14 cellular contexts compared by ENCODE assay signal in the genomic region with DNA sequence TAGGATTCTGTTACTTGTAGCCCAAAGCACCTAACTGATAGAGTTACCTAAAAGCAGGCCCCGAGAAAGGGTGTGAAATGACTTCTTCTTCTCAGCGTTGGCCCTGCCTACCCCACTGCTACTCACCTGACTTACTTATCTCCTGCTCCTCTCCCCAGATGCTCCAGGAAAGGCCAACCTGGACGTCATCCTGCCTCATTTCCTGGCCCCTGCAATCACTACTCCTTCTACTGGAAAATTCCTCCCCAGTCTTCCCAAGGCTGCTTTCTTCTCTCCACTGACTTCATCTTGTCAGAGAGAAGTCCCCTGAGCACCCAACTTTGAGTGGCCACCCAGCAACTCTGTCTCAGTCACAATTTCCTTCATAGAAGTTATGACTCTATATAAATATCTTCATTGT.
A peak's percentile ranks its signal among the peaks of the same experiment; 100 is the strongest.
DNase-seq lines count a peak whose midpoint lies in the region; FAIRE-seq and TF ChIP-seq lines count a peak whose summit lies in the region.
"Had no signal": no experiment of that assay in that cellular context is flagged by ENCODE, and none has a peak within 500 bp of the region (broad histone marks: within the 10 kb centered on the region; RNA-seq: fewer than 3 reads in every experiment).

No MANE protein-coding gene starts in this region.

- H3K9me3 Mint-ChIP-seq in chondrocyte (ENCODE audit: low read depth) (no peaks in the 10 kb centered on the region), nephron progenitor cell (no peaks in the 10 kb centered on the region)
- H3K9me3 Mint-ChIP-seq in T-helper 2 cell treated with Interferon-gamma antibody and Interleukin-4, amounts not matched to agents 5 μg/mL and 100 μg/mL, for 36 hours, result no peaks in the 10 kb centered on the region
- H3K9me3 Mint-ChIP-seq: CD8-positive, alpha-beta memory T cell had no signal

- H3K4me3 ChIP-seq in fibroblast of pulmonary artery (replicated peaks; ENCODE audit: low read depth, low read length) (no peak overlapping the region), lower leg skin (ENCODE audit: low read depth, poor library complexity, severe bottlenecking) (no peak overlapping the region)
- H3K4me3 ChIP-seq: BLaER1 had no signal

- H3K4me3 Mint-ChIP-seq in chondrocyte (ENCODE audit: unreplicated experiment) (no peak overlapping the region), nephron progenitor cell (peak overlapping the region; percentile 73)
- no peak overlapping the region for H3K4me3 Mint-ChIP-seq in T-helper 2 cell treated with Interferon-gamma antibody and Interleukin-4, amounts not matched to agents 5 μg/mL and 100 μg/mL, for 36 hours
- H3K4me3 Mint-ChIP-seq: CD8-positive, alpha-beta memory T cell had no signal

- WGBS in lower leg skin, 2 donors, result 76 to 89% methylated on average over 3 of the region's 3 CpGs

- H3K27me3 Mint-ChIP-seq in chondrocyte (ENCODE audit: low read depth), result no peaks in the 10 kb centered on the region
- H3K27me3 Mint-ChIP-seq in nephron progenitor cell (ENCODE audit: low read depth, poor library complexity), result peaks cover 10% of the 10 kb centered on the region
- no peaks in the 10 kb centered on the region for H3K27me3 Mint-ChIP-seq in T-helper 2 cell treated with Interferon-gamma antibody and Interleukin-4, amounts not matched to agents 5 μg/mL and 100 μg/mL, for 36 hours (ENCODE audit: low read depth)

- H3K27ac Mint-ChIP-seq in chondrocyte (ENCODE audit: unreplicated experiment) (peak overlapping the region; percentile 46), nephron progenitor cell (no peak overlapping the region)
- no peak overlapping the region for H3K27ac Mint-ChIP-seq in T-helper 2 cell treated with Interferon-gamma antibody and Interleukin-4, amounts not matched to agents 5 μg/mL and 100 μg/mL, for 36 hours
- H3K27ac Mint-ChIP-seq: CD8-positive, alpha-beta memory T cell had no signal

- intact Hi-C loops in lower leg skin (cut with DNase I; ENCODE audit: low total_unique reads), result no loop called here

- FAIRE-seq in urothelium cell line (lab: Jason Lieb, UNC), result no peak
- FAIRE-seq: GM18507 had no signal

- H3K4me1 Mint-ChIP-seq in chondrocyte (ENCODE audit: low read depth), result peaks cover 66% of the 10 kb centered on the region
- peaks cover 85% of the 10 kb centered on the region for H3K4me1 Mint-ChIP-seq in nephron progenitor cell
- H3K4me1 Mint-ChIP-seq in T-helper 2 cell treated with Interferon-gamma antibody and Interleukin-4, amounts not matched to agents 5 μg/mL and 100 μg/mL, for 36 hours (ENCODE audit: low read depth), result peaks cover 47% of the 10 kb centered on the region

- no peak for TF ChIP-seq POLR2A in lower leg skin (IDR thresholded peaks at IDR 0.05)

- no peaks in the 10 kb centered on the region for H3K36me3 Mint-ChIP-seq in chondrocyte (ENCODE audit: low read depth)
- H3K36me3 Mint-ChIP-seq in nephron progenitor cell (ENCODE audit: low read depth), result no peaks in the 10 kb centered on the region
- no peaks in the 10 kb centered on the region for H3K36me3 Mint-ChIP-seq in T-helper 2 cell treated with Interferon-gamma antibody and Interleukin-4, amounts not matched to agents 5 μg/mL and 100 μg/mL, for 36 hours (ENCODE audit: low read depth)
- H3K36me3 Mint-ChIP-seq: CD8-positive, alpha-beta memory T cell had no signal

- DNase-seq in NCI-H226 (peak; percentile 38), chondrocyte (ENCODE audit: low spot score) (no peak), fibroblast of pulmonary artery (ENCODE audit: low read depth) (peak; percentile 44), nephron progenitor cell (no peak), RPMI8226 (no peak), urothelium cell line (ENCODE audit: low spot score) (no peak), lower leg skin (ENCODE audit: low spot score in 2 of 2) (no peak)
- no peak for DNase-seq in T-helper 2 cell treated with Interferon-gamma antibody and Interleukin-4, amounts not matched to agents 5 μg/mL and 100 μg/mL, for 36 hours (ENCODE audit: low spot score)
- DNase-seq: AML-193; Caco-2; CD8-positive, alpha-beta memory T cell; HCEC 1CT had no signal

- TF ChIP-seq CTCF in chondrocyte (IDR thresholded peaks at IDR 0.05), result no peak
- TF ChIP-seq CTCF in fibroblast of pulmonary artery (IDR thresholded peaks at IDR 0.05; ENCODE audit: low read length, missing control alignments), result no peak
- TF ChIP-seq CTCF in nephron progenitor cell (IDR thresholded peaks at IDR 0.05), result no peak
- TF ChIP-seq CTCF in lower leg skin (IDR thresholded peaks at IDR 0.05), result no peak

Comparison
In these comparisons a context has a peak if more than half of its experiments do, and no peak if none do; other contexts are left out.
1. DNase-seq: peak in NCI-H226 (single experiment) and fibroblast of pulmonary artery (single experiment); none in chondrocyte (single experiment), nephron progenitor cell (single experiment), RPMI8226 (single experiment), urothelium cell line (single experiment), lower leg skin (0 of 2) and T-helper 2 cell treated with Interferon-gamma antibody and Interleukin-4, amounts not matched to agents 5 μg/mL and 100 μg/mL, for 36 hours (single experiment).